In genomic region chr7:94062372-94062771, GRCh38 we compare ENCODE assay signal across 1 cellular context.
TF ChIP-seq lines count a peak whose summit lies in the region.

No MANE protein-coding gene starts in this region.

TF ChIP-seq in H1, 55 proteins besides CTCF, POLR2A, EP300 and RAD21:
- TF ChIP-seq E2F6 (IDR thresholded peaks at IDR 0.05) = no peak
- no peak for TF ChIP-seq HDAC6 (IDR thresholded peaks at IDR 0.05; ENCODE audit: low read depth, low read length)
- no peak for TF ChIP-seq EGR1 (IDR thresholded peaks at IDR 0.05; ENCODE audit: borderline replicate concordance, low read depth, low read length)
- TF ChIP-seq HDAC2 (IDR thresholded peaks at IDR 0.05; ENCODE audit: borderline replicate concordance in 1 of 2, low read depth in 2 of 2, low read length in 2 of 2) = no peak
- TF ChIP-seq EZH2 (IDR thresholded peaks at IDR 0.05; ENCODE audit: low read depth, low read length, severe bottlenecking) = no peak
- TF ChIP-seq, protein P1, sequence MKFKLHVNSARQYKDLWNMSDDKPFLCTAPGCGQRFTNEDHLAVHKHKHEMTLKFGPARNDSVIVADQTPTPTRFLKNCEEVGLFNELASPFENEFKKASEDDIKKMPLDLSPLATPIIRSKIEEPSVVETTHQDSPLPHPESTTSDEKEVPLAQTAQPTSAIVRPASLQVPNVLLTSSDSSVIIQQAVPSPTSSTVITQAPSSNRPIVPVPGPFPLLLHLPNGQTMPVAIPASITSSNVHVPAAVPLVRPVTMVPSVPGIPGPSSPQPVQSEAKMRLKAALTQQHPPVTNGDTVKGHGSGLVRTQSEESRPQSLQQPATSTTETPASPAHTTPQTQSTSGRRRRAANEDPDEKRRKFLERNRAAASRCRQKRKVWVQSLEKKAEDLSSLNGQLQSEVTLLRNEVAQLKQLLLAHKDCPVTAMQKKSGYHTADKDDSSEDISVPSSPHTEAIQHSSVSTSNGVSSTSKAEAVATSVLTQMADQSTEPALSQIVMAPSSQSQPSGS (IDR thresholded peaks at IDR 0.05; ENCODE audit: low read length) = no peak
- no peak for TF ChIP-seq GABPA (IDR thresholded peaks at IDR 0.05; ENCODE audit: borderline replicate concordance, insufficient read depth, low read length)
- no peak for TF ChIP-seq SP1 (IDR thresholded peaks at IDR 0.05; ENCODE audit: low read depth, low read length)
- TF ChIP-seq BCL11A (IDR thresholded peaks at IDR 0.05; ENCODE audit: low read depth in 2 of 2, low read length in 2 of 2) = no peak
- no peak for TF ChIP-seq TEAD4 (IDR thresholded peaks at IDR 0.05; ENCODE audit: low read depth, low read length)
TF ChIP-seq in H1: peak in this region for 0.
